In the genomic region with DNA sequence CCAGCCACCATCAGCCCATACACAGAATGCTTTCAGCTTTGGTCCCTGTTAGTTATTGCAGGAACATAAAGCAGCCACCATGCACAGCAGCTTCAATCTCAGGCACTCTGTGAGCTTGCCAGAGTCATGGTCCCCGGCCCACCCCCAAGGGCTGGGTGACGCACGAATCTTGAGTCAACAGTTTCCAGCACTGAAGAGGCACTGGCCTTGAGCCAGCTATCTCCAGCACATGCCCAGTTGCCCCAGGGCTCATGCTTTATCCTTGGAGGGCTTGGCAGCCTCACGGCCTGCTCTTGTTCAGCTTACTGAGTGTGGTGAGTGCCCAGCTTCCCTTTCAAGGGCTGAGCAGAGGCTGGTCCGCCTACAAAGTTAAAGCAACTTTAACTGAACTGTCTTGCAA, we compare ENCODE assay signal across 8 cellular contexts.
DNase-seq lines count a peak whose midpoint lies in the region; ATAC-seq and TF ChIP-seq lines count a peak whose summit lies in the region.

No MANE protein-coding gene starts in this region.

- H3K36me3 ChIP-seq in brain microvascular endothelial cell (replicated peaks): no peaks in the 10 kb centered on the region

- H3K4me3 ChIP-seq in AG09309 (ENCODE audit: control insufficient read depth, low read depth, low read length): no peak overlapping the region
- no peak overlapping the region for H3K4me3 ChIP-seq in brain microvascular endothelial cell (ENCODE audit: low read depth, low read length)
- H3K4me3 ChIP-seq in lower leg skin (ENCODE audit: low read depth, poor library complexity, severe bottlenecking): no peak overlapping the region

- TF ChIP-seq POLR2A in lower leg skin (IDR thresholded peaks at IDR 0.05): no peak

- 15 to 26% methylated on average over 5 of the region's 5 CpGs for WGBS in lower leg skin, 2 donors

- H3K27ac ChIP-seq in brain microvascular endothelial cell: no peak overlapping the region

- intact Hi-C loops in lower leg skin (cut with DNase I; ENCODE audit: low total_unique reads): no loop called here

- in situ Hi-C loops in brain microvascular endothelial cell (cut with HindIII; ENCODE audit: low pct_ligation_motif_present, low sequenced_read_pairs): no loop called here

- TF ChIP-seq CTCF in AG09309 (IDR thresholded peaks at IDR 0.05; ENCODE audit: control insufficient read depth, insufficient read depth, low read depth, low read length, missing control alignments) (no peak), brain microvascular endothelial cell (IDR thresholded peaks at IDR 0.05; ENCODE audit: low read depth, low read length, missing control alignments) (no peak), lower leg skin (IDR thresholded peaks at IDR 0.05) (no peak)

- ATAC-seq in HG02840 (IDR thresholded peaks at IDR 0.05; ENCODE audit: low FRiP score, unreplicated experiment): no peak
- no peak for ATAC-seq in HG03108 (IDR thresholded peaks at IDR 0.05; ENCODE audit: unreplicated experiment)

- H3K27me3 ChIP-seq in brain microvascular endothelial cell (replicated peaks): peaks cover 2% of the 10 kb centered on the region

- DNase-seq in AG09309 (ENCODE audit: low read depth): peak; percentile 18
- DNase-seq in NCI-H128 (lab: John Stamatoyannopoulos, UW; ENCODE audit: unreplicated experiment): peak; percentile 88
- DNase-seq in brain microvascular endothelial cell: peak; percentile 28
- peak; percentile 71 to 93 for DNase-seq in lower leg skin (ENCODE audit: low spot score in 2 of 2)
- no peak for DNase-seq in activated CD4-positive, alpha-beta T cell treated with anti-CD3 and anti-CD28 coated beads for 4 hours
- DNase-seq in NCI-H1930 (lab: John Stamatoyannopoulos, UW): no peak

Comparison
In these comparisons a context has a peak if more than half of its experiments do, and no peak if none do; other contexts are left out.
1. DNase-seq: peak in AG09309 (single experiment), NCI-H128 (single experiment), brain microvascular endothelial cell (single experiment) and lower leg skin (2 of 2); none in activated CD4-positive, alpha-beta T cell treated with anti-CD3 and anti-CD28 coated beads for 4 hours (0 of 2) and NCI-H1930 (0 of 2).